Comparison of ENCODE assay signal across 14 cellular contexts in genomic region chr11:36469063-36469462, GRCh38. TPM values are rescaled to one million over a fixed set of nuclear protein-coding genes. Genes with fewer than 3 reads are reported as not detected.
A peak's percentile ranks its signal among the peaks of the same experiment; 100 is the strongest.
DNase-seq lines count a peak whose midpoint lies in the region; ATAC-seq and TF ChIP-seq lines count a peak whose summit lies in the region.
"Had no signal": no experiment of that assay in that cellular context is flagged by ENCODE, and none has a peak within 500 bp of the region (broad histone marks: within the 10 kb centered on the region; RNA-seq: fewer than 3 reads in every experiment).

No MANE protein-coding gene starts in this region.

- no peaks in the 10 kb centered on the region for H3K27me3 Mint-ChIP-seq in activated T-cell treated with anti-CD3 and anti-CD28 coated beads, Interleukin-2, amount 50 U/mL, for 4 hours (ENCODE audit: low read depth)

- DNase-seq in activated T-cell treated with anti-CD3 and anti-CD28 coated beads for 48 hours (ENCODE audit: low read depth) (peak; percentile 21), LNCaP clone FGC (ENCODE audit: low read depth) (no peak), mammary epithelial cell (no peak), osteoblast (ENCODE audit: insufficient read length, low spot score, missing footprints) (no peak), DMS79 treated with DMSO at 0.1 percent for 48 hours (lab: John Stamatoyannopoulos, UW) (no peak), putamen (ENCODE audit: low spot score) (no peak)
- DNase-seq in activated T-cell treated with anti-CD3 and anti-CD28 coated beads, Interleukin-2, amount 50 U/mL, for 4 hours: no peak
- DNase-seq in activated naive CD4-positive, alpha-beta T cell treated with anti-CD3 and anti-CD28 coated beads, Interleukin-2, amount 50 U/mL, for 16 hours: no peak
- DNase-seq: amygdala; Calu3; kidney; NCI-H1092 treated with DMSO at 0.1 percent for 48 hours; stimulated activated CD4-positive, alpha-beta T cell treated with anti-CD3 and anti-CD28 coated beads, Interleukin-12 subunit alpha, Interleukin-12 subunit beta, amount 100 ng/mL, for 4 hours; trophoblast cell had no signal

- peak; percentile 32 for TF ChIP-seq CTCF in LNCaP clone FGC (IDR thresholded peaks at IDR 0.05; ENCODE audit: control insufficient read depth, extremely low read depth, insufficient read depth)
- peak; percentile 8 to 26 for TF ChIP-seq CTCF in mammary epithelial cell (conservative IDR thresholded peaks at IDR 0.05 in 1 of 2, IDR thresholded peaks at IDR 0.05 in 1 of 2; ENCODE audit: extremely low read depth in 1 of 2, insufficient read depth in 1 of 2, low read depth in 1 of 2, low read length in 2 of 2)
- TF ChIP-seq CTCF in osteoblast (IDR thresholded peaks at IDR 0.05; ENCODE audit: extremely low read depth, low read depth, low read length): peak; percentile 66

- H3K27ac ChIP-seq in mammary epithelial cell (ENCODE audit: insufficient read depth, low read depth, low read length) (no peak overlapping the region), osteoblast (ENCODE audit: low read depth, low read length) (peak overlapping the region; percentile 71)

- H3K4me2 ChIP-seq in mammary epithelial cell (ENCODE audit: insufficient read depth, low read depth, low read length): no peak overlapping the region
- H3K4me2 ChIP-seq in osteoblast (ENCODE audit: insufficient read depth, low read length): peak overlapping the region; percentile 75

- CTCF ChIA-PET in mammary epithelial cell (lab: Charles Lee; ENCODE audit: low non-redundant PET): interaction anchor here (0.8 kb wide), 1 partner anchor 942 kb away, joined by 7 read pairs; no protein-coding TSS in a partner anchor

- intact Hi-C loops in mammary epithelial cell (cut with micrococcal nuclease): no loop called here

- no peak for ATAC-seq in activated T-cell treated with anti-CD3 and anti-CD28 coated beads, Interleukin-2, amount 50 U/mL, for 4 hours

- no peak overlapping the region for H3K4me3 ChIP-seq in LNCaP clone FGC (ENCODE audit: low read depth, low read length)
- H3K4me3 ChIP-seq in mammary epithelial cell (replicated peaks in 1 of 3; ENCODE audit: insufficient read depth in 1 of 3, low read depth in 2 of 3, low read length in 3 of 3): no peak overlapping the region
- no peak overlapping the region for H3K4me3 ChIP-seq in osteoblast (ENCODE audit: insufficient read depth, low read length)

- no TSS peak for BruUV-seq in mammary epithelial cell (replicated peaks; lab: Mats Ljungman, UMichigan)

- no peak overlapping the region for H2AFZ ChIP-seq in mammary epithelial cell (ENCODE audit: low read depth, low read length)
- no peak overlapping the region for H2AFZ ChIP-seq in osteoblast (ENCODE audit: low read length)

- H3K27me3 ChIP-seq in mammary epithelial cell (ENCODE audit: insufficient read depth, low read length): no peaks in the 10 kb centered on the region
- H3K27me3 ChIP-seq in osteoblast (ENCODE audit: insufficient read depth, low read length): no peaks in the 10 kb centered on the region

- no peaks in the 10 kb centered on the region for H3K9me3 Mint-ChIP-seq in activated T-cell treated with anti-CD3 and anti-CD28 coated beads, Interleukin-2, amount 50 U/mL, for 4 hours

- no peak overlapping the region for H3K4me3 Mint-ChIP-seq in activated T-cell treated with anti-CD3 and anti-CD28 coated beads, Interleukin-2, amount 50 U/mL, for 4 hours

- peaks cover 3% of the 10 kb centered on the region for H3K4me1 Mint-ChIP-seq in activated T-cell treated with anti-CD3 and anti-CD28 coated beads, Interleukin-2, amount 50 U/mL, for 4 hours (ENCODE audit: low read depth)

- H3K9me3 ChIP-seq in mammary epithelial cell (replicated peaks; ENCODE audit: insufficient read depth, low read length) (no peaks in the 10 kb centered on the region), osteoblast (ENCODE audit: low read depth, low read length) (no peaks in the 10 kb centered on the region)

- no peaks in the 10 kb centered on the region for H3K79me2 ChIP-seq in mammary epithelial cell (ENCODE audit: insufficient read depth, low read length)
- H3K79me2 ChIP-seq in osteoblast (ENCODE audit: insufficient read depth, low read length): no peaks in the 10 kb centered on the region

- in situ Hi-C loops in mammary epithelial cell (cut with MboI; ENCODE audit: low sequenced_read_pairs in 2 of 2): no loop called here

- dilution Hi-C loops in mammary epithelial cell (cut with HindIII; ENCODE audit: low sequenced_read_pairs): no loop called here

- H4K20me1 ChIP-seq in mammary epithelial cell (ENCODE audit: insufficient read depth, low read length): no peaks in the 10 kb centered on the region
- H4K20me1 ChIP-seq in osteoblast (ENCODE audit: insufficient read depth, low read length): no peaks in the 10 kb centered on the region

- 42% methylated on average over 2 of the region's 2 CpGs for WGBS in mammary epithelial cell (ENCODE audit: low coverage, missing lambda C conversion rate)

- H3K36me3 ChIP-seq in mammary epithelial cell (ENCODE audit: insufficient read depth, low read length) (no peaks in the 10 kb centered on the region), osteoblast (ENCODE audit: insufficient read depth, low read length) (no peaks in the 10 kb centered on the region)

- H3K4me1 ChIP-seq in mammary epithelial cell (ENCODE audit: insufficient read depth, low read length) (peaks cover 9% of the 10 kb centered on the region), osteoblast (ENCODE audit: insufficient read depth, low read length) (peaks cover 34% of the 10 kb centered on the region)

- H3K9ac ChIP-seq in mammary epithelial cell (ENCODE audit: insufficient read depth, low read length): no peak overlapping the region

- H3K36me3 Mint-ChIP-seq in activated T-cell treated with anti-CD3 and anti-CD28 coated beads, Interleukin-2, amount 50 U/mL, for 4 hours (ENCODE audit: insufficient read depth): peaks cover 10% of the 10 kb centered on the region

RNA-seq across cellular contexts. Expression of gene TRAF6, which starts 41.0 kb away (rescaled TPM):
- 10 to 100 TPM in 2 of 3 donors, 1 to 10 TPM in 1; 8.3 to 12.1 (median 10.5) TPM for total RNA-seq in activated T-cell treated with anti-CD3 and anti-CD28 coated beads, Interleukin-2, amount 50 U/mL, for 4 hours
- total RNA-seq in mammary epithelial cell (10 to 100 TPM; 11.2 to 21.0 TPM), osteoblast (11.6 and 12.1 TPM in 2 replicates)
- polyA plus RNA-seq in mammary epithelial cell: 6.5 TPM
- 10.4 TPM for polyA minus RNA-seq in mammary epithelial cell
